In genomic region chr9:21964925-21965385, GRCh38 we compare ENCODE assay signal across 8 cellular contexts. TPM values are rescaled to one million over a fixed set of nuclear protein-coding genes. Genes with fewer than 3 reads are reported as not detected.
DNase-seq lines count a peak whose midpoint lies in the region; ATAC-seq and TF ChIP-seq lines count a peak whose summit lies in the region.

No MANE protein-coding gene starts in this region.

- H3K4me1 ChIP-seq in NT2/D1 (ENCODE audit: insufficient read depth, insufficient read length) = peaks cover 10% of the 10 kb centered on the region
- H3K4me1 ChIP-seq in right lobe of liver = peaks cover 0 to 11% (median 2%) of the 10 kb centered on the region in 4 donors

- no peak overlapping the region for H3K27ac ChIP-seq in right lobe of liver

- H3K9me3 ChIP-seq in NT2/D1 (ENCODE audit: insufficient read depth, low read length) = no peaks in the 10 kb centered on the region
- no peaks in the 10 kb centered on the region for H3K9me3 ChIP-seq in right lobe of liver

- ATAC-seq in GM21723 (IDR thresholded peaks at IDR 0.05; ENCODE audit: unreplicated experiment) (peak; percentile 63), right lobe of liver (peak; percentile 77 to 85 (median 80))

- H3K4me3 ChIP-seq in NT2/D1 (ENCODE audit: insufficient read length, low read depth) (peak overlapping the region; percentile 60), astrocyte of the spinal cord (ENCODE audit: low read depth, low read length) (peak overlapping the region; percentile 33), right lobe of liver (peak overlapping the region; percentile 35 to 39 (median 37))

- H3K27me3 ChIP-seq in NT2/D1 (ENCODE audit: insufficient read depth, insufficient read length) (peaks cover 78% of the 10 kb centered on the region), right lobe of liver (peaks cover 0 to 43% of the 10 kb centered on the region in 2 donors)

- H3K36me3 ChIP-seq in NT2/D1 (ENCODE audit: insufficient read depth, insufficient read length, low read length) (no peaks in the 10 kb centered on the region), right lobe of liver (no peaks in the 10 kb centered on the region)

- DNase-seq in DMS53 treated with DMSO at 0.1 percent for 48 hours (lab: John Stamatoyannopoulos, UW; ENCODE audit: unreplicated experiment) = peak; percentile 16
- DNase-seq in NT2/D1 (ENCODE audit: low read depth, low spot score) = no peak
- peak; percentile 61 for DNase-seq in astrocyte of the spinal cord (ENCODE audit: low read depth, low spot score)
- DNase-seq in right lobe of liver = peak; percentile 60 to 69 (median 66)
- peak; percentile 30 for DNase-seq in stimulated activated CD8-positive, alpha-beta memory T cell treated with anti-CD3 and anti-CD28 coated beads, Interleukin-7, amount 100 ng/mL, for 24 hours (ENCODE audit: low read depth)
- DNase-seq in KG1 (lab: John Stamatoyannopoulos, UW) = no peak
- DNase-seq in cerebellar nuclear complex (lab: John Stamatoyannopoulos, UW) = no peak

- peak overlapping the region; percentile 71 for H3K9ac ChIP-seq in NT2/D1 (ENCODE audit: insufficient read length, low read depth)

- intact Hi-C loops in right lobe of liver (cut with DNase I) = no loop called here

- TF ChIP-seq CTCF in astrocyte of the spinal cord (IDR thresholded peaks at IDR 0.05; ENCODE audit: low read depth, low read length) = no peak
- no peak for TF ChIP-seq CTCF in right lobe of liver (IDR thresholded peaks at IDR 0.05)

- WGBS in right lobe of liver (ENCODE audit: insufficient coverage, low coverage, low lambda C conversion rate, missing lambda C conversion rate) = 2% methylated on average over 13 of the region's 29 CpGs

- in situ Hi-C loops in astrocyte of the spinal cord (cut with HindIII; ENCODE audit: low sequenced_read_pairs) = no loop called here

- no peak for TF ChIP-seq POLR2A in right lobe of liver (IDR thresholded peaks at IDR 0.05)

RNA-seq across cellular contexts. Expression of gene CDKN2A, which starts 29.2 kb away (rescaled TPM):
- 1 to 10 TPM in 3 of 6 experiments, under 1 TPM in 2, not detected in 1; 0.30 to 1.4 (median 1.2) TPM for total RNA-seq in right lobe of liver

RNA-seq across cellular contexts. Expression of gene CDKN2B-AS1, which starts 29.6 kb away (rescaled TPM):
- under 1 TPM in 4 of 6 experiments, not detected in 2; 0.13 to 0.37 (median 0.21) TPM for total RNA-seq in right lobe of liver

RNA-seq across cellular contexts. Expression of gene CDKN2B, which starts 44.1 kb away (rescaled TPM):
- 1 to 10 TPM in 5 of 6 experiments, under 1 TPM in 1; 0.64 to 4.2 (median 1.8) TPM for total RNA-seq in right lobe of liver

Comparison
In these comparisons a context has a peak if more than half of its experiments do, and no peak if none do; other contexts are left out.
1. DNase-seq: peak in DMS53 treated with DMSO at 0.1 percent for 48 hours (single experiment), astrocyte of the spinal cord (single experiment), right lobe of liver (3 of 3) and stimulated activated CD8-positive, alpha-beta memory T cell treated with anti-CD3 and anti-CD28 coated beads, Interleukin-7, amount 100 ng/mL, for 24 hours (single experiment); none in NT2/D1 (single experiment), KG1 (single experiment) and cerebellar nuclear complex (0 of 2).
2. Peak in every context shown above with its lines, with median percentiles within 50 percentile points of each other: H3K4me3 ChIP-seq.